ENCODE assay signal across 2 cellular contexts in the genomic region with DNA sequence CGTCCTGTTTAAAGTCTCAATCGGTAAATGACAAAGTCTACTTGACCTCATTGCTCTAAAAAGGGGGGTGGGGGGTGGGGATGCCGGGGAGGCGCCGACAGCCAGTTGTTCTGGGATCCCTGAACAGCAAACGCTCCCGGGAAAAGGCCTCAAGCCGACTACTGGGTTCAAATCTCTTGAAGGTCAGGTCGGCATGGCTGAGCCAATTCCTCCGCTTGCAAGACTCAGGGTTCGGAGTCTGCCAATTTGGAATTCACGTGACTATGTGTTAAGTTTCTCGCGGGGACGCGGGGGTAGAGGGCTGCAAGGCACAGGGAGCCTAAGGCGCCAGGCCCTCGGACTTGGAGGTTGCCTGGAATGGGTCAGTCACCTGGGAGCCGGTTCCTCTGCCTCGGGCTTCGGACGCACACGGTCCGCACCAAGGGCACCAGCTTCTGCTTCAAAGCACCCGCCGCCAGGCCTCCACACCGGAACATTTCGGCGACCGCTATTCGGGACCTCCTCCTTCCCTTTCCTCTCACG.
TF ChIP-seq lines count a peak whose summit lies in the region.

No MANE protein-coding gene starts in this region.

TF ChIP-seq in K562, 482 proteins besides CTCF, POLR2A, EP300 and RAD21 (continued from another document and continues in another):
- TF ChIP-seq, protein P1, sequence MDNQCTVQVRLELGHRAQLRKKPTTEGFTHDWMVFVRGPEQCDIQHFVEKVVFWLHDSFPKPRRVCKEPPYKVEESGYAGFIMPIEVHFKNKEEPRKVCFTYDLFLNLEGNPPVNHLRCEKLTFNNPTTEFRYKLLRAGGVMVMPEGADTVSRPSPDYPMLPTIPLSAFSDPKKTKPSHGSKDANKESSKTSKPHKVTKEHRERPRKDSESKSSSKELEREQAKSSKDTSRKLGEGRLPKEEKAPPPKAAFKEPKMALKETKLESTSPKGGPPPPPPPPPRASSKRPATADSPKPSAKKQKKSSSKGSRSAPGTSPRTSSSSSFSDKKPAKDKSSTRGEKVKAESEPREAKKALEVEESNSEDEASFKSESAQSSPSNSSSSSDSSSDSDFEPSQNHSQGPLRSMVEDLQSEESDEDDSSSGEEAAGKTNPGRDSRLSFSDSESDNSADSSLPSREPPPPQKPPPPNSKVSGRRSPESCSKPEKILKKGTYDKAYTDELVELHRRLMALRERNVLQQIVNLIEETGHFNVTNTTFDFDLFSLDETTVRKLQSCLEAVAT (IDR thresholded peaks at IDR 0.05) = peak in 1 of 2 experiments; percentile 33; a peak in 1 of 4 replicates
- no peak for TF ChIP-seq NFE2 (IDR thresholded peaks at IDR 0.05; ENCODE audit: low read depth)
- TF ChIP-seq SP1 (CRISPR knock-in tag; IDR thresholded peaks at IDR 0.05) = no peak
- TF ChIP-seq VEZF1 (CRISPR knock-in tag; IDR thresholded peaks at IDR 0.05) = peak; percentile 56; the same call in 1 of the 2 replicates
- no peak for TF ChIP-seq ZNF444 (CRISPR knock-in tag; IDR thresholded peaks at IDR 0.05)
- 0 out of 2 replicates have a peak, but pooled peaks have one; percentile 24 for TF ChIP-seq FOXJ2 (tag; IDR thresholded peaks at IDR 0.05)
- peak; percentile 55; the same call in 1 of the 2 replicates for TF ChIP-seq KAT7 (CRISPR knock-in tag; IDR thresholded peaks at IDR 0.05; ENCODE audit: borderline replicate concordance)
- TF ChIP-seq, protein P2, sequence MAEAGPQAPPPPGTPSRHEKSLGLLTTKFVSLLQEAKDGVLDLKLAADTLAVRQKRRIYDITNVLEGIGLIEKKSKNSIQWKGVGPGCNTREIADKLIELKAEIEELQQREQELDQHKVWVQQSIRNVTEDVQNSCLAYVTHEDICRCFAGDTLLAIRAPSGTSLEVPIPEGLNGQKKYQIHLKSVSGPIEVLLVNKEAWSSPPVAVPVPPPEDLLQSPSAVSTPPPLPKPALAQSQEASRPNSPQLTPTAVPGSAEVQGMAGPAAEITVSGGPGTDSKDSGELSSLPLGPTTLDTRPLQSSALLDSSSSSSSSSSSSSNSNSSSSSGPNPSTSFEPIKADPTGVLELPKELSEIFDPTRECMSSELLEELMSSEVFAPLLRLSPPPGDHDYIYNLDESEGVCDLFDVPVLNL (CRISPR knock-in tag; IDR thresholded peaks at IDR 0.05; ENCODE audit: low read depth) = 0 out of 2 replicates have a peak, but pooled peaks have one; percentile 34
- no peak for TF ChIP-seq NR2C1 (IDR thresholded peaks at IDR 0.05)
- 0 out of 2 replicates have a peak, but pooled peaks have one; percentile 25 for TF ChIP-seq NR2C1 (tag; IDR thresholded peaks at IDR 0.05)
- TF ChIP-seq, protein P3, sequence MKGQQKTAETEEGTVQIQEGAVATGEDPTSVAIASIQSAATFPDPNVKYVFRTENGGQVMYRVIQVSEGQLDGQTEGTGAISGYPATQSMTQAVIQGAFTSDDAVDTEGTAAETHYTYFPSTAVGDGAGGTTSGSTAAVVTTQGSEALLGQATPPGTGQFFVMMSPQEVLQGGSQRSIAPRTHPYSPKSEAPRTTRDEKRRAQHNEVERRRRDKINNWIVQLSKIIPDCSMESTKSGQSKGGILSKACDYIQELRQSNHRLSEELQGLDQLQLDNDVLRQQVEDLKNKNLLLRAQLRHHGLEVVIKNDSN (CRISPR knock-in tag; IDR thresholded peaks at IDR 0.05) = 0 out of 2 replicates have a peak, but pooled peaks have one; percentile 12

TF ChIP-seq in HepG2, 621 proteins besides CTCF, POLR2A, EP300 and RAD21 (continued from another document and continues in another):
- TF ChIP-seq FUBP1 (CRISPR knock-in tag; IDR thresholded peaks at IDR 0.05; ENCODE audit: borderline replicate concordance) = no peak
- no peak for TF ChIP-seq RERE (CRISPR knock-in tag; IDR thresholded peaks at IDR 0.05; ENCODE audit: low read depth)
- no peak for TF ChIP-seq ZNF446 (CRISPR knock-in tag; IDR thresholded peaks at IDR 0.05)
- 0 out of 2 replicates have a peak, but pooled peaks have one; percentile 25 for TF ChIP-seq HNF1B (CRISPR knock-in tag; IDR thresholded peaks at IDR 0.05)
- TF ChIP-seq MAFK (conservative IDR thresholded peaks at IDR 0.05 in 1 of 2, IDR thresholded peaks at IDR 0.05 in 1 of 2; ENCODE audit: low read length in 2 of 2) = no peak
- no peak for TF ChIP-seq ADNP (CRISPR knock-in tag; IDR thresholded peaks at IDR 0.05)
- TF ChIP-seq MAF1 (CRISPR knock-in tag; IDR thresholded peaks at IDR 0.05; ENCODE audit: borderline replicate concordance) = no peak
- TF ChIP-seq HOXA5 (CRISPR knock-in tag; IDR thresholded peaks at IDR 0.05) = no peak
- TF ChIP-seq KMT2A (CRISPR knock-in tag; IDR thresholded peaks at IDR 0.05) = 0 out of 2 replicates have a peak, but pooled peaks have one; percentile 19
- TF ChIP-seq ZSCAN9 (CRISPR knock-in tag; IDR thresholded peaks at IDR 0.05; ENCODE audit: borderline replicate concordance) = no peak
- TF ChIP-seq HMG20A (CRISPR knock-in tag; IDR thresholded peaks at IDR 0.05; ENCODE audit: borderline replicate concordance) = no peak
- TF ChIP-seq CREM (IDR thresholded peaks at IDR 0.05) = no peak
- no peak for TF ChIP-seq CREM (CRISPR knock-in tag; IDR thresholded peaks at IDR 0.05)
- TF ChIP-seq, protein P4, sequence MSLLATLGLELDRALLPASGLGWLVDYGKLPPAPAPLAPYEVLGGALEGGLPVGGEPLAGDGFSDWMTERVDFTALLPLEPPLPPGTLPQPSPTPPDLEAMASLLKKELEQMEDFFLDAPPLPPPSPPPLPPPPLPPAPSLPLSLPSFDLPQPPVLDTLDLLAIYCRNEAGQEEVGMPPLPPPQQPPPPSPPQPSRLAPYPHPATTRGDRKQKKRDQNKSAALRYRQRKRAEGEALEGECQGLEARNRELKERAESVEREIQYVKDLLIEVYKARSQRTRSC (CRISPR knock-in tag; IDR thresholded peaks at IDR 0.05; ENCODE audit: low read depth) = no peak
- no peak for TF ChIP-seq ZNF639 (CRISPR knock-in tag; conservative IDR thresholded peaks at IDR 0.05)
- TF ChIP-seq, protein P5, sequence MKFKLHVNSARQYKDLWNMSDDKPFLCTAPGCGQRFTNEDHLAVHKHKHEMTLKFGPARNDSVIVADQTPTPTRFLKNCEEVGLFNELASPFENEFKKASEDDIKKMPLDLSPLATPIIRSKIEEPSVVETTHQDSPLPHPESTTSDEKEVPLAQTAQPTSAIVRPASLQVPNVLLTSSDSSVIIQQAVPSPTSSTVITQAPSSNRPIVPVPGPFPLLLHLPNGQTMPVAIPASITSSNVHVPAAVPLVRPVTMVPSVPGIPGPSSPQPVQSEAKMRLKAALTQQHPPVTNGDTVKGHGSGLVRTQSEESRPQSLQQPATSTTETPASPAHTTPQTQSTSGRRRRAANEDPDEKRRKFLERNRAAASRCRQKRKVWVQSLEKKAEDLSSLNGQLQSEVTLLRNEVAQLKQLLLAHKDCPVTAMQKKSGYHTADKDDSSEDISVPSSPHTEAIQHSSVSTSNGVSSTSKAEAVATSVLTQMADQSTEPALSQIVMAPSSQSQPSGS (CRISPR knock-in tag; IDR thresholded peaks at IDR 0.05) = 0 out of 2 replicates have a peak, but pooled peaks have one; percentile 6
- no peak for TF ChIP-seq ZNF629 (CRISPR knock-in tag; conservative IDR thresholded peaks at IDR 0.05)
- TF ChIP-seq SALL2 (CRISPR knock-in tag; IDR thresholded peaks at IDR 0.05) = no peak
- no peak for TF ChIP-seq ZNF780A (CRISPR knock-in tag; IDR thresholded peaks at IDR 0.05)
- TF ChIP-seq HNRNPLL (IDR thresholded peaks at IDR 0.05; ENCODE audit: low read depth, low read length, poor library complexity, severe bottlenecking) = no peak
- TF ChIP-seq ZBTB49 (CRISPR knock-in tag; IDR thresholded peaks at IDR 0.05; ENCODE audit: borderline replicate concordance) = no peak
- TF ChIP-seq BHLHE40 (IDR thresholded peaks at IDR 0.05; ENCODE audit: low read length) = peak; percentile 5; the same call in 1 of the 2 replicates
- TF ChIP-seq PAF1 (CRISPR knock-in tag; IDR thresholded peaks at IDR 0.05) = no peak
- TF ChIP-seq, protein P6, sequence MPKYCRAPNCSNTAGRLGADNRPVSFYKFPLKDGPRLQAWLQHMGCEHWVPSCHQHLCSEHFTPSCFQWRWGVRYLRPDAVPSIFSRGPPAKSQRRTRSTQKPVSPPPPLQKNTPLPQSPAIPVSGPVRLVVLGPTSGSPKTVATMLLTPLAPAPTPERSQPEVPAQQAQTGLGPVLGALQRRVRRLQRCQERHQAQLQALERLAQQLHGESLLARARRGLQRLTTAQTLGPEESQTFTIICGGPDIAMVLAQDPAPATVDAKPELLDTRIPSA (CRISPR knock-in tag; IDR thresholded peaks at IDR 0.05; ENCODE audit: borderline replicate concordance) = no peak
- no peak for TF ChIP-seq ZNF264 (CRISPR knock-in tag; IDR thresholded peaks at IDR 0.05)
- no peak for TF ChIP-seq ZMYM4 (CRISPR knock-in tag; IDR thresholded peaks at IDR 0.05)
- no peak for TF ChIP-seq AHR (CRISPR knock-in tag; IDR thresholded peaks at IDR 0.05)
- TF ChIP-seq STAT5B (CRISPR knock-in tag; IDR thresholded peaks at IDR 0.05) = no peak
- TF ChIP-seq NFRKB (IDR thresholded peaks at IDR 0.05) = no peak
- TF ChIP-seq ZNF484 (CRISPR knock-in tag; IDR thresholded peaks at IDR 0.05; ENCODE audit: borderline replicate concordance, low read depth) = no peak
